ENCODE assay signal across 8 cellular contexts in the genomic region with DNA sequence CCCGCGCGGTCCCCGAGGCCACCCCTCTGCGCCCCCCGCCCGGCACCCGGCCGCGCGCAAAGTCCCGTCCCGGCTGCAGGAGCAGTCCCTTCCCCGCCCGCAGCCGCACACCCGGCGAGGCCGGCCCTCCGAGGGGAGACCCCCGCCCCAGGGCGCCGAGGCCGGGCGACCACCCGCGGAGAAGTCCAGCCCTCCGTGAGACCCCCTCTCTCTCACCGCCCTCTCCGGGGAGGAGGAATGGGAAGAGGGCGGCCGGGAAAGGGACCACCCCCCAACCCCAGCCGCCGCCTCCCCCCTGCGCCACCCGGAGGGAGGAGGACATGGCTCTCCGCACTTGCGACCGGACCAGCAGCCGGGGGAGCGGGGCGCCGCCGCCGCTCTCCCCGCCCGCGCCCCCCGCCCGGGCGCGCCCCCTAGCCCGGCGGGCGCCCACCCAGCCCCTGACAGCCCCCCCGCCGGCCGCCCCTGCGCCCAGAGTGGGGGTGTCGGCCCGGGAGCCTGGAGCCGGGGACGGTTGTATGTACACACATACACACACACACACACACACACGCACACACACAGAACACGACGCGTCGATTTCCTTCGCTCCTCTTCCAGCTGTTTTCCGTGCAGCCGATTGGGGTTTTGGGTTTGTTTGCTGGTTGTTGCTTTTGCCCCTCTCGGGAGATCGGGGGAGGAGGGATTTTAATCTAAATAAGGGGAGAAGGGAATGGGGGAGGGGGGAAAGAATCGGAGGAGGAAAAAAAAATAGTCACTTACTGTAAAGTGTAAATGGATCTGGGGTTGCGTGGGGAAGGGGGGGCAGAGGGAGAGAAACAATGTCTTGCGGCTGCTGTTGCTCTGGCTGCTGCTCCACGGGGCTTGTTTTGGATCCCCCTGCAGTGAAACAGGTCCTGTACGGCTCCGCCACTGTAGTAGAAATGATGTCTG. TPM values are rescaled to one million over a fixed set of nuclear protein-coding genes. Genes with fewer than 3 reads are reported as not detected.
DNase-seq lines count a peak whose midpoint lies in the region; ATAC-seq and TF ChIP-seq lines count a peak whose summit lies in the region.

A gene (minus strand): TSS at position 925 of the 933 bp plus-strand sequence.

- H3K9me3 Mint-ChIP-seq in activated naive CD4-positive, alpha-beta T cell treated with anti-CD3 and anti-CD28 coated beads, Interleukin-2, amount 50 U/mL, for 72 hours = no peaks in the 10 kb centered on the region

- peak in 1 of 2 donors; percentile 74 for TF ChIP-seq POLR2A in vagina (IDR thresholded peaks at IDR 0.05)

- H3K36me3 Mint-ChIP-seq in activated naive CD4-positive, alpha-beta T cell treated with anti-CD3 and anti-CD28 coated beads, Interleukin-2, amount 50 U/mL, for 72 hours = peaks cover 9 to 11% of the 10 kb centered on the region in 2 donors

- H3K4me3 ChIP-seq in HEK293 (ENCODE audit: low read depth, low read length) (peak within 1 kb of the TSS; percentile 76), RWPE2 (ENCODE audit: severe bottlenecking) (peak within 1 kb of the TSS; percentile 69), vagina (peak within 1 kb of the TSS; percentile 88 to 93)

- no peak for TF ChIP-seq CTCF in HEK293 (tag by site-specific recombination; IDR thresholded peaks at IDR 0.05)
- TF ChIP-seq CTCF in RWPE2 (IDR thresholded peaks at IDR 0.05; ENCODE audit: poor library complexity, severe bottlenecking) = no peak
- no peak for TF ChIP-seq CTCF in omental fat pad (IDR thresholded peaks at IDR 0.05)
- TF ChIP-seq CTCF in vagina (IDR thresholded peaks at IDR 0.05) = no peak

- POLR2A ChIA-PET in HEK293 (lab: Yijun Ruan, JAX) = interaction anchor here (0.6 to 2.3 kb wide), 14 partner anchors 9 to 556 kb away, joined by 3 to 17 read pairs (median 4); no protein-coding TSS in a partner anchor

- peak within 1 kb of the TSS; percentile 96 to 98 for H3K27ac Mint-ChIP-seq in activated naive CD4-positive, alpha-beta T cell treated with anti-CD3 and anti-CD28 coated beads, Interleukin-2, amount 50 U/mL, for 72 hours

- H3K27ac ChIP-seq in HEK293 (ENCODE audit: extremely low read depth, low read depth, low read length) (peak within 1 kb of the TSS; percentile 100), RWPE2 (ENCODE audit: poor library complexity, severe bottlenecking) (peak within 1 kb of the TSS; percentile 87), vagina (peak within 1 kb of the TSS; percentile 99)

- H3K9me3 ChIP-seq in HEK293 (ENCODE audit: control insufficient read depth, insufficient read depth, low read depth, low read length) = no peaks in the 10 kb centered on the region
- H3K9me3 ChIP-seq in RWPE2 (ENCODE audit: severe bottlenecking) = no peaks in the 10 kb centered on the region
- H3K9me3 ChIP-seq in vagina = no peaks in the 10 kb centered on the region

- DNase-seq in D341Med (ENCODE audit: low spot score) (peak; percentile 63), RWPE2 (ENCODE audit: low spot score) (no peak), Right ventricle myocardium inferior (ENCODE audit: missing footprints) (peak; percentile 83), omental fat pad (ENCODE audit: low spot score) (peak; percentile 55), vagina (ENCODE audit: extremely low spot score in 2 of 2) (no peak)
- peak in 1 of 2 donors; percentile 33 for DNase-seq in activated naive CD4-positive, alpha-beta T cell treated with anti-CD3 and anti-CD28 coated beads, Interleukin-2, amount 50 U/mL, for 72 hours (ENCODE audit: low spot score in 2 of 2)

- H3K4me1 ChIP-seq in HEK293 (ENCODE audit: control insufficient read depth, insufficient read depth, low read length) (peaks cover 43% of the 10 kb centered on the region), RWPE2 (ENCODE audit: insufficient read depth, poor library complexity, severe bottlenecking) (peaks cover 50% of the 10 kb centered on the region), vagina (peaks cover 39% of the 10 kb centered on the region)

- H3K36me3 ChIP-seq in HEK293 (ENCODE audit: control insufficient read depth in 2 of 2, insufficient read depth in 1 of 2, low read length in 2 of 2) = no peaks in the 10 kb centered on the region
- H3K36me3 ChIP-seq in RWPE2 (ENCODE audit: low read depth) = no peaks in the 10 kb centered on the region
- no peaks in the 10 kb centered on the region for H3K36me3 ChIP-seq in vagina

- ATAC-seq in RWPE2 (ENCODE audit: low read depth) = no peak
- peak in 1 of 2 donors; percentile 25 for ATAC-seq in activated naive CD4-positive, alpha-beta T cell treated with anti-CD3 and anti-CD28 coated beads, Interleukin-2, amount 50 U/mL, for 72 hours
- no peak for ATAC-seq in Right ventricle myocardium inferior
- ATAC-seq in omental fat pad (ENCODE audit: low FRiP score) = peak; percentile 9
- ATAC-seq in GM19328 (IDR thresholded peaks at IDR 0.05; ENCODE audit: unreplicated experiment) = no peak

- intact Hi-C loops in Right ventricle myocardium inferior (cut with DNase I) (loop anchor here (2.0 to 10.0 kb wide), 4 partner anchors 216 to 516 kb away; no protein-coding TSS in a partner anchor), vagina (cut with DNase I) (loop anchor here (5.0 to 10.0 kb wide), 4 partner anchors 216 to 429 kb away; no protein-coding TSS in a partner anchor)

- H3K27me3 ChIP-seq in RWPE2 (ENCODE audit: insufficient read depth, poor library complexity, severe bottlenecking) (no peaks in the 10 kb centered on the region), vagina (no peaks in the 10 kb centered on the region)

- CTCF ChIA-PET in HEK293 (lab: Yijun Ruan, JAX) = interaction anchor here (0.6 to 8.3 kb wide), 19 partner anchors 10 to 622 kb away, joined by 3 to 94 read pairs (median 6); no protein-coding TSS in a partner anchor

TF ChIP-seq in HEK293, 187 proteins besides CTCF, POLR2A, EP300 and RAD21 (continues in another document):
- TF ChIP-seq SP3 (tag by site-specific recombination; IDR thresholded peaks at IDR 0.05) = no peak; the same call in 1 of the 2 replicates
- TF ChIP-seq, protein P1, sequence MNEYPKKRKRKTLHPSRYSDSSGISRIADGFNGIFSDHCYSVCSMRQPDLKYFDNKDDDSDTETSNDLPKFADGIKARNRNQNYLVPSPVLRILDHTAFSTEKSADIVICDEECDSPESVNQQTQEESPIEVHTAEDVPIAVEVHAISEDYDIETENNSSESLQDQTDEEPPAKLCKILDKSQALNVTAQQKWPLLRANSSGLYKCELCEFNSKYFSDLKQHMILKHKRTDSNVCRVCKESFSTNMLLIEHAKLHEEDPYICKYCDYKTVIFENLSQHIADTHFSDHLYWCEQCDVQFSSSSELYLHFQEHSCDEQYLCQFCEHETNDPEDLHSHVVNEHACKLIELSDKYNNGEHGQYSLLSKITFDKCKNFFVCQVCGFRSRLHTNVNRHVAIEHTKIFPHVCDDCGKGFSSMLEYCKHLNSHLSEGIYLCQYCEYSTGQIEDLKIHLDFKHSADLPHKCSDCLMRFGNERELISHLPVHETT (tag by site-specific recombination; IDR thresholded peaks at IDR 0.05) = peak; percentile 62
- peak; percentile 76 for TF ChIP-seq ZNF600 (tag by site-specific recombination; IDR thresholded peaks at IDR 0.05)
- TF ChIP-seq, protein P2, sequence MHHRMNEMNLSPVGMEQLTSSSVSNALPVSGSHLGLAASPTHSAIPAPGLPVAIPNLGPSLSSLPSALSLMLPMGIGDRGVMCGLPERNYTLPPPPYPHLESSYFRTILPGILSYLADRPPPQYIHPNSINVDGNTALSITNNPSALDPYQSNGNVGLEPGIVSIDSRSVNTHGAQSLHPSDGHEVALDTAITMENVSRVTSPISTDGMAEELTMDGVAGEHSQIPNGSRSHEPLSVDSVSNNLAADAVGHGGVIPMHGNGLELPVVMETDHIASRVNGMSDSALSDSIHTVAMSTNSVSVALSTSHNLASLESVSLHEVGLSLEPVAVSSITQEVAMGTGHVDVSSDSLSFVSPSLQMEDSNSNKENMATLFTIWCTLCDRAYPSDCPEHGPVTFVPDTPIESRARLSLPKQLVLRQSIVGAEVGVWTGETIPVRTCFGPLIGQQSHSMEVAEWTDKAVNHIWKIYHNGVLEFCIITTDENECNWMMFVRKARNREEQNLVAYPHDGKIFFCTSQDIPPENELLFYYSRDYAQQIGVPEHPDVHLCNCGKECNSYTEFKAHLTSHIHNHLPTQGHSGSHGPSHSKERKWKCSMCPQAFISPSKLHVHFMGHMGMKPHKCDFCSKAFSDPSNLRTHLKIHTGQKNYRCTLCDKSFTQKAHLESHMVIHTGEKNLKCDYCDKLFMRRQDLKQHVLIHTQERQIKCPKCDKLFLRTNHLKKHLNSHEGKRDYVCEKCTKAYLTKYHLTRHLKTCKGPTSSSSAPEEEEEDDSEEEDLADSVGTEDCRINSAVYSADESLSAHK (tag by site-specific recombination; IDR thresholded peaks at IDR 0.05) = no peak
- peak; percentile 29; the same call in 1 of the 2 replicates for TF ChIP-seq KLF7 (tag by site-specific recombination; IDR thresholded peaks at IDR 0.05; ENCODE audit: borderline replicate concordance)
- TF ChIP-seq ZNF623 (tag by site-specific recombination; IDR thresholded peaks at IDR 0.05) = 0 out of 2 replicates have a peak, but pooled peaks have one; percentile 25
- 0 out of 2 replicates have a peak, but pooled peaks have one; percentile 12 for TF ChIP-seq PRDM1 (tag by site-specific recombination; IDR thresholded peaks at IDR 0.05)
- TF ChIP-seq ZNF792 (tag by site-specific recombination; IDR thresholded peaks at IDR 0.05) = 0 out of 2 replicates have a peak, but pooled peaks have one; percentile 44
- no peak for TF ChIP-seq ZNF175 (tag by site-specific recombination; IDR thresholded peaks at IDR 0.05)
- TF ChIP-seq, protein P3, sequence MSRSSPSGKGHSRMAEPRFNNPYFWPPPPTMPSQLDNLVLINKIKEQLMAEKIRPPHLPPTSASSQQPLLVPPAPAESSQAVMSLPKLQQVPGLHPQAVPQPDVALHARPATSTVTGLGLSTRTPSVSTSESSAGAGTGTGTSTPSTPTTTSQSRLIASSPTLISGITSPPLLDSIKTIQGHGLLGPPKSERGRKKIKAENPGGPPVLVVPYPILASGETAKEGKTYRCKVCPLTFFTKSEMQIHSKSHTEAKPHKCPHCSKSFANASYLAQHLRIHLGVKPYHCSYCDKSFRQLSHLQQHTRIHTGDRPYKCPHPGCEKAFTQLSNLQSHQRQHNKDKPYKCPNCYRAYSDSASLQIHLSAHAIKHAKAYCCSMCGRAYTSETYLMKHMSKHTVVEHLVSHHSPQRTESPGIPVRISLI (tag by site-specific recombination; IDR thresholded peaks at IDR 0.05) = 0 out of 2 replicates have a peak, but pooled peaks have one; percentile 48
- peak; percentile 45; the same call in 1 of the 2 replicates for TF ChIP-seq ZFP69B (tag by site-specific recombination; IDR thresholded peaks at IDR 0.05)
- TF ChIP-seq ZNF776 (tag by site-specific recombination; IDR thresholded peaks at IDR 0.05; ENCODE audit: borderline replicate concordance) = no peak
- 0 out of 2 replicates have a peak, but pooled peaks have one; percentile 48 for TF ChIP-seq ZNF24 (tag by site-specific recombination; IDR thresholded peaks at IDR 0.05)
- TF ChIP-seq ZNF423 (tag by site-specific recombination; IDR thresholded peaks at IDR 0.05) = peak; percentile 64; the same call in 1 of the 2 replicates

RNA-seq across cellular contexts. Expression of the gene that starts here (rescaled TPM):
- total RNA-seq in activated naive CD4-positive, alpha-beta T cell treated with anti-CD3 and anti-CD28 coated beads, Interleukin-2, amount 50 U/mL, for 72 hours = 10 to 100 TPM; 21.6 to 25.4 TPM
- 42.5 TPM for total RNA-seq in Right ventricle myocardium inferior
- 10 to 100 TPM; 26.4 to 46.4 (median 36.1) TPM for total RNA-seq in omental fat pad
- total RNA-seq in vagina = 43.2 TPM

Comparison
In these comparisons a context has a peak if more than half of its experiments do, and no peak if none do; other contexts are left out.
1. DNase-seq: peak in D341Med (single experiment), Right ventricle myocardium inferior (single experiment) and omental fat pad (single experiment); none in RWPE2 (single experiment) and vagina (0 of 2).
2. Peak in every context shown above with its lines, with median percentiles within 50 percentile points of each other: H3K27ac ChIP-seq and H3K4me3 ChIP-seq.